9 cellular contexts compared by ENCODE assay signal in the genomic region with DNA sequence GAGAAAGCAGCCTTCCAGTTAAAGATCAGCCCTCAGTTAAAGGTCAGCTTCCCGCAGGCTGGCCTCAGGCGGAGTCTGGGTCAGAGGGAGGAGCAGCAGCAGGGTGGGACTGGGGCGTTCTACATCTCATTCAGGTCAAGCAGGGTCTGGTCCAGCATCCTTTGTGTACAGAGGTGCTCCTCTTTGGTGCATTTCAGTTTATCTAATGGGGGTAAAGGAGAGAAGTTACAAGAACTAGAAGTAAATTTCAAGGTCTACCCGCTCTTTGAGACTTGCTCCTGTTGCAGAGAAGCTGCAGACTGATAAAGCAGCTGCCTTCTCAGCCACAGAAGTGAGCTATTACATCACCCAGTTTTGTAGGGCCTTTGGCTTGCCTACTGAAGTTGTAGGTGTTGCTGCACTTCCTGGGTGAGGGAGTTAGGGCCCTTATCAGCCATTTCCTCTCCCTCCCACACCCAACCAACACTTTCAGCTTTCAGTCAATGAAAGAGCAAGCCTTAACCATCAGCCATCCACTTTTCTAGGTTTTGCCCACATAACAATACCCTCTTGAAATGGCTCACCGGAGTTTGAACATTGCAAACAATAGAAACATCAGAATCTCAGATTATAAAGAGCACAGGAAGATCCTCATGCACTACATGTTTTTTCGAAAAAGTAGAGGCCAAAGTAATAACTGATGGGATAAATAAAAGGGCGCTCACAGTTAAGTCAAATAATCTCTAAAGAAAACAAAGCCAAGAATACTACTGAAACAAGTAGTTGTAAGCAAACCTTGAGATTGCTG. TPM values are rescaled to one million over a fixed set of nuclear protein-coding genes. Genes with fewer than 3 reads are reported as not detected.
DNase-seq lines count a peak whose midpoint lies in the region; ATAC-seq and TF ChIP-seq lines count a peak whose summit lies in the region.
"Had no signal": no experiment of that assay in that cellular context is flagged by ENCODE, and none has a peak within 500 bp of the region (broad histone marks: within the 10 kb centered on the region; RNA-seq: fewer than 3 reads in every experiment).

No MANE protein-coding gene starts in this region.

- 86% methylated on average over 4 of the region's 7 CpGs for WGBS in mesenchymal stem cell

- H3K4ac ChIP-seq in mesenchymal stem cell (ENCODE audit: low read depth in 1 of 2, low read length in 2 of 2): no peak overlapping the region

- H3K4me3 ChIP-seq in skin epidermis (no peak overlapping the region), mesenchymal stem cell (ENCODE audit: insufficient read depth in 1 of 2, low read depth in 1 of 2, low read length in 2 of 2) (no peak overlapping the region)

- peaks cover 60% of the 10 kb centered on the region for H3K36me3 Mint-ChIP-seq in WTC11
- peaks cover 60% of the 10 kb centered on the region for H3K36me3 Mint-ChIP-seq in central memory CD8-positive, alpha-beta T cell (ENCODE audit: insufficient read depth)

- H3K4me2 ChIP-seq in mesenchymal stem cell (ENCODE audit: low read length, poor library complexity, severe bottlenecking): no peak overlapping the region

- no peak overlapping the region for H4K8ac ChIP-seq in mesenchymal stem cell (ENCODE audit: low read length)

- CTCF ChIA-PET in WTC11 (lab: Charles Lee): no interaction called here

- no peak overlapping the region for H3K4me3 Mint-ChIP-seq in WTC11
- peak overlapping the region; percentile 81 for H3K4me3 Mint-ChIP-seq in central memory CD8-positive, alpha-beta T cell

- H3K27ac ChIP-seq in skin epidermis: peak overlapping the region in 18 of 21 experiments; percentile 1 to 73 (median 41)
- H3K27ac ChIP-seq in mesenchymal stem cell (ENCODE audit: low read length, poor library complexity, severe bottlenecking): no peak overlapping the region

- H2AFZ ChIP-seq in mesenchymal stem cell (ENCODE audit: low read depth, low read length): no peak overlapping the region

- peaks cover 6% of the 10 kb centered on the region for H3K9me3 Mint-ChIP-seq in WTC11
- H3K9me3 Mint-ChIP-seq in central memory CD8-positive, alpha-beta T cell: no peaks in the 10 kb centered on the region

- H2BK12ac ChIP-seq in mesenchymal stem cell (ENCODE audit: low read length in 2 of 2): no peak overlapping the region

- H3K27me3 ChIP-seq in mesenchymal stem cell (ENCODE audit: control insufficient read depth in 1 of 2, insufficient read depth in 1 of 2, low read length in 2 of 2): no peaks in the 10 kb centered on the region

- peaks cover 19% of the 10 kb centered on the region for H3K4me1 Mint-ChIP-seq in WTC11
- H3K4me1 Mint-ChIP-seq in central memory CD8-positive, alpha-beta T cell: peaks cover 47% of the 10 kb centered on the region

- H3K4me1 ChIP-seq in mesenchymal stem cell (ENCODE audit: control insufficient read depth, insufficient read depth, low read depth, low read length): no peaks in the 10 kb centered on the region

- H3K18ac ChIP-seq in mesenchymal stem cell (ENCODE audit: low read depth in 1 of 2, low read length in 2 of 2): no peak overlapping the region

- DNase-seq in GM19238 (ENCODE audit: insufficient read length, low spot score) (peak; percentile 44), WTC11 (ENCODE audit: low spot score) (peak; percentile 13), NCI-H1048 (lab: John Stamatoyannopoulos, UW) (no peak), mesenchymal stem cell (no peak), NCI-H1417 (lab: John Stamatoyannopoulos, UW) (no peak)
- peak; percentile 31 to 74 for DNase-seq in central memory CD8-positive, alpha-beta T cell (ENCODE audit: low spot score in 2 of 2)

- H3K27ac Mint-ChIP-seq in WTC11: peak overlapping the region; percentile 81
- peak overlapping the region; percentile 96 for H3K27ac Mint-ChIP-seq in central memory CD8-positive, alpha-beta T cell (ENCODE audit: low read depth)

- no peak overlapping the region for H2BK5ac ChIP-seq in mesenchymal stem cell (ENCODE audit: low read depth, low read length, poor library complexity, severe bottlenecking)

- H2BK120ac ChIP-seq in mesenchymal stem cell (ENCODE audit: low read depth, low read length): no peak overlapping the region

- no peak for TF ChIP-seq CTCF in WTC11 (IDR thresholded peaks at IDR 0.05)

- peaks cover 3% of the 10 kb centered on the region for H3K9me3 ChIP-seq in mesenchymal stem cell (ENCODE audit: control insufficient read depth, low read length)

- H4K91ac ChIP-seq in mesenchymal stem cell (ENCODE audit: low read length): no peak overlapping the region

- no peaks in the 10 kb centered on the region for H3K27me3 Mint-ChIP-seq in WTC11 (ENCODE audit: low read depth)
- no peaks in the 10 kb centered on the region for H3K27me3 Mint-ChIP-seq in central memory CD8-positive, alpha-beta T cell

- no peak overlapping the region for H2AK5ac ChIP-seq in mesenchymal stem cell (ENCODE audit: low read length, severe bottlenecking)

- ATAC-seq in HG03139 (IDR thresholded peaks at IDR 0.05; ENCODE audit: unreplicated experiment) (peak; percentile 63), WTC11 (no peak)
- ATAC-seq in central memory CD8-positive, alpha-beta T cell (replicated peaks; ENCODE audit: extremely low read depth, poor library complexity, severe bottlenecking): peak; percentile 99

- no peak overlapping the region for H3K9ac ChIP-seq in mesenchymal stem cell (ENCODE audit: low read length)

- peaks cover 12% of the 10 kb centered on the region for H3K79me1 ChIP-seq in mesenchymal stem cell (replicated peaks; ENCODE audit: low read length, poor library complexity, severe bottlenecking)

- no peak overlapping the region for H3K14ac ChIP-seq in mesenchymal stem cell (ENCODE audit: low read length in 2 of 2)

- no peak overlapping the region for H2BK15ac ChIP-seq in mesenchymal stem cell (ENCODE audit: low read depth, poor library complexity, severe bottlenecking)

- peaks cover 29 to 81% of the 10 kb centered on the region in 2 experiments for H3K36me3 ChIP-seq in mesenchymal stem cell (ENCODE audit: control insufficient read depth in 1 of 2, insufficient read depth in 2 of 2, low read depth in 1 of 2, low read length in 2 of 2)

- no peak overlapping the region for H3K23ac ChIP-seq in mesenchymal stem cell (ENCODE audit: low read length in 2 of 2)

- POLR2A ChIA-PET in WTC11 (lab: Charles Lee): no interaction called here

TF ChIP-seq in WTC11, 78 proteins besides CTCF, POLR2A, EP300 and RAD21 (continues in another document):
- no peak for TF ChIP-seq NR1H2 (CRISPR knock-in tag; IDR thresholded peaks at IDR 0.05)
- TF ChIP-seq ZBTB21 (CRISPR knock-in tag; IDR thresholded peaks at IDR 0.05; ENCODE audit: borderline replicate concordance): no peak
- TF ChIP-seq SP1 (CRISPR knock-in tag; conservative IDR thresholded peaks at IDR 0.05): no peak
- no peak for TF ChIP-seq MYBL2 (CRISPR knock-in tag; IDR thresholded peaks at IDR 0.05)
- TF ChIP-seq EMX1 (CRISPR knock-in tag; IDR thresholded peaks at IDR 0.05): no peak
- no peak for TF ChIP-seq ELF4 (CRISPR knock-in tag; IDR thresholded peaks at IDR 0.05; ENCODE audit: low read depth)
- TF ChIP-seq, protein P1, sequence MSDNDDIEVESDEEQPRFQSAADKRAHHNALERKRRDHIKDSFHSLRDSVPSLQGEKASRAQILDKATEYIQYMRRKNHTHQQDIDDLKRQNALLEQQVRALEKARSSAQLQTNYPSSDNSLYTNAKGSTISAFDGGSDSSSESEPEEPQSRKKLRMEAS (CRISPR knock-in tag; IDR thresholded peaks at IDR 0.05): no peak
- TF ChIP-seq ATF1 (CRISPR knock-in tag; IDR thresholded peaks at IDR 0.05): no peak
- TF ChIP-seq ZNF416 (CRISPR knock-in tag; IDR thresholded peaks at IDR 0.05): no peak
- no peak for TF ChIP-seq CBFB (CRISPR knock-in tag; IDR thresholded peaks at IDR 0.05; ENCODE audit: low read depth)
- no peak for TF ChIP-seq OVOL2 (CRISPR knock-in tag; IDR thresholded peaks at IDR 0.05; ENCODE audit: borderline replicate concordance)
- TF ChIP-seq MXD4 (CRISPR knock-in tag; IDR thresholded peaks at IDR 0.05; ENCODE audit: borderline replicate concordance): no peak
- TF ChIP-seq E2F1 (CRISPR knock-in tag; IDR thresholded peaks at IDR 0.05): no peak
- no peak for TF ChIP-seq ATF6 (CRISPR knock-in tag; IDR thresholded peaks at IDR 0.05)
- TF ChIP-seq NR2C2 (CRISPR knock-in tag; IDR thresholded peaks at IDR 0.05): no peak

RNA-seq across cellular contexts. Expression of gene NUP210L, which starts 2.8 kb away (rescaled TPM):
- 0.02 to 0.09 TPM in 2 of 3 replicates, not detected in the other for total RNA-seq in WTC11 (2021)
- 0.01 TPM for polyA plus RNA-seq in mesenchymal stem cell (2013, experiment 1 of 2)
- polyA plus RNA-seq in mesenchymal stem cell (2013, experiment 2 of 2): 0.01 TPM

RNA-seq across cellular contexts. Expression of gene TPM3, which starts 34.2 kb away (rescaled TPM):
- 496 to 614 TPM (median 504 TPM) in 3 replicates for total RNA-seq in WTC11 (2021)
- 332 TPM for polyA plus RNA-seq in mesenchymal stem cell (2013, experiment 1 of 2)
- 336 TPM for polyA plus RNA-seq in mesenchymal stem cell (2013, experiment 2 of 2)

RNA-seq across cellular contexts. Expression of gene CFAP141, which starts 48.4 kb away (rescaled TPM):
- total RNA-seq in WTC11 (2021): not detected in 3 replicates
- not detected for polyA plus RNA-seq in mesenchymal stem cell (2013, experiment 1 of 2)
- not detected for polyA plus RNA-seq in mesenchymal stem cell (2013, experiment 2 of 2)
- total RNA-seq: activated CD8-positive, alpha-beta memory T cell treated with anti-CD3 and anti-CD28 coated beads for 36 hours had no signal

Comparison
In these comparisons a context has a peak if more than half of its experiments do, and no peak if none do; other contexts are left out.
1. DNase-seq: peak in GM19238 (single experiment), WTC11 (single experiment) and central memory CD8-positive, alpha-beta T cell (2 of 2); none in NCI-H1048 (single experiment), mesenchymal stem cell (single experiment) and NCI-H1417 (0 of 3).